In genomic region chr2:204108301-204108700, GRCh38 we compare ENCODE assay signal across 7 cellular contexts.
A peak's percentile ranks its signal among the peaks of the same experiment; 100 is the strongest.
DNase-seq lines count a peak whose midpoint lies in the region; ATAC-seq and TF ChIP-seq lines count a peak whose summit lies in the region.

No MANE protein-coding gene starts in this region.

- H3K4me3 ChIP-seq in GM12864 (ENCODE audit: low read depth, low read length): no peak overlapping the region
- no peak overlapping the region for H3K4me3 ChIP-seq in astrocyte of the spinal cord (ENCODE audit: low read depth, low read length)
- H3K4me3 ChIP-seq in left lung: no peak overlapping the region
- H3K4me3 ChIP-seq in suprapubic skin: no peak overlapping the region

- H3K9me3 ChIP-seq in left lung: no peaks in the 10 kb centered on the region
- no peaks in the 10 kb centered on the region for H3K9me3 ChIP-seq in suprapubic skin

- TF ChIP-seq EP300 in suprapubic skin (IDR thresholded peaks at IDR 0.05): no peak

- H3K4me1 ChIP-seq in left lung (peaks cover 6 to 20% of the 10 kb centered on the region in 2 donors), suprapubic skin (peaks cover 32% of the 10 kb centered on the region)

- no peak for TF ChIP-seq POLR2A in suprapubic skin (IDR thresholded peaks at IDR 0.05)

- ATAC-seq in HG03280 (IDR thresholded peaks at IDR 0.05; ENCODE audit: unreplicated experiment) (peak; percentile 37), left lung (peak; percentile 60), GM19324 (IDR thresholded peaks at IDR 0.05; ENCODE audit: low FRiP score, unreplicated experiment) (no peak)

- intact Hi-C loops in left lung (cut with DNase I): no loop called here

- TF ChIP-seq CTCF in GM12864 (IDR thresholded peaks at IDR 0.05; ENCODE audit: low read depth, low read length, missing control alignments) (peak; percentile 54), astrocyte of the spinal cord (IDR thresholded peaks at IDR 0.05; ENCODE audit: low read depth, low read length) (peak; percentile 29), left lung (IDR thresholded peaks at IDR 0.05) (peak; percentile 26 to 41), suprapubic skin (IDR thresholded peaks at IDR 0.05) (peak; percentile 9 to 31)

- H3K27ac ChIP-seq in left lung: no peak overlapping the region
- H3K27ac ChIP-seq in suprapubic skin: no peak overlapping the region

- no peak for DNase-seq in GM12864 (ENCODE audit: low read depth)
- DNase-seq in RKO (ENCODE audit: low spot score): peak; percentile 4
- DNase-seq in astrocyte of the spinal cord (ENCODE audit: low read depth, low spot score): peak; percentile 5
- no peak for DNase-seq in left lung
- DNase-seq in suprapubic skin (ENCODE audit: low spot score in 2 of 2): no peak

- H3K27me3 ChIP-seq in left lung: no peaks in the 10 kb centered on the region
- no peaks in the 10 kb centered on the region for H3K27me3 ChIP-seq in suprapubic skin

- in situ Hi-C loops in astrocyte of the spinal cord (cut with HindIII; ENCODE audit: low sequenced_read_pairs): no loop called here

- no peaks in the 10 kb centered on the region for H3K36me3 ChIP-seq in left lung
- H3K36me3 ChIP-seq in suprapubic skin: no peaks in the 10 kb centered on the region

- WGBS in suprapubic skin: 37% methylated on average over 3 of the region's 3 CpGs

Comparison
In these comparisons a context has a peak if more than half of its experiments do, and no peak if none do; other contexts are left out.
1. DNase-seq: peak in RKO (single experiment) and astrocyte of the spinal cord (single experiment); none in GM12864 (single experiment), left lung (0 of 2) and suprapubic skin (0 of 2).
2. Peak in every context shown above with its lines, with median percentiles within 50 percentile points of each other: CTCF ChIP-seq.